ENCODE assay signal across 1 cellular context in the genomic region with DNA sequence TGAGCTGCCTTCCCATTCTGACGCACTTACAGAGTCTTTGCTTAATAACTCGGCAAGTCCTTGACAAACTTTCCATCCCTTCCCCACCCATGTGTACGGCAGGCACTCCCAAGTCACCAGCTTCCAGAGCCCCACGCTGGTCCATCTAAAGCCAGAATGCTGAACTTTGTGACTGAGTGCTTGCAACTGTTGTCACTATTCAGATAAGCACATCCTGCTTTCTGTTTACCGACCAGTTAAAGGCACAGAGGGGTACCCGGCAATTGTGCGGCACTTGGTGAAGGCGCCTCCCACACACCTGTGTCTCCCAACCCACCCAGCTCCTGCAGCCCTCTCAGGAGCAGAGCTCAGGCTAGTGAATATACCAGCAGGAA.
A peak's percentile ranks its signal among the peaks of the same experiment; 100 is the strongest.
TF ChIP-seq lines count a peak whose summit lies in the region.

No MANE protein-coding gene starts in this region.

TF ChIP-seq in HepG2, 621 proteins besides CTCF, POLR2A, EP300 and RAD21 (continued from another document and continues in another):
- TF ChIP-seq SETDB1 (CRISPR knock-in tag; IDR thresholded peaks at IDR 0.05; ENCODE audit: borderline replicate concordance) = no peak
- TF ChIP-seq HIVEP1 (CRISPR knock-in tag; IDR thresholded peaks at IDR 0.05) = no peak
- TF ChIP-seq, protein P1, sequence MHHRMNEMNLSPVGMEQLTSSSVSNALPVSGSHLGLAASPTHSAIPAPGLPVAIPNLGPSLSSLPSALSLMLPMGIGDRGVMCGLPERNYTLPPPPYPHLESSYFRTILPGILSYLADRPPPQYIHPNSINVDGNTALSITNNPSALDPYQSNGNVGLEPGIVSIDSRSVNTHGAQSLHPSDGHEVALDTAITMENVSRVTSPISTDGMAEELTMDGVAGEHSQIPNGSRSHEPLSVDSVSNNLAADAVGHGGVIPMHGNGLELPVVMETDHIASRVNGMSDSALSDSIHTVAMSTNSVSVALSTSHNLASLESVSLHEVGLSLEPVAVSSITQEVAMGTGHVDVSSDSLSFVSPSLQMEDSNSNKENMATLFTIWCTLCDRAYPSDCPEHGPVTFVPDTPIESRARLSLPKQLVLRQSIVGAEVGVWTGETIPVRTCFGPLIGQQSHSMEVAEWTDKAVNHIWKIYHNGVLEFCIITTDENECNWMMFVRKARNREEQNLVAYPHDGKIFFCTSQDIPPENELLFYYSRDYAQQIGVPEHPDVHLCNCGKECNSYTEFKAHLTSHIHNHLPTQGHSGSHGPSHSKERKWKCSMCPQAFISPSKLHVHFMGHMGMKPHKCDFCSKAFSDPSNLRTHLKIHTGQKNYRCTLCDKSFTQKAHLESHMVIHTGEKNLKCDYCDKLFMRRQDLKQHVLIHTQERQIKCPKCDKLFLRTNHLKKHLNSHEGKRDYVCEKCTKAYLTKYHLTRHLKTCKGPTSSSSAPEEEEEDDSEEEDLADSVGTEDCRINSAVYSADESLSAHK (CRISPR knock-in tag; IDR thresholded peaks at IDR 0.05; ENCODE audit: borderline replicate concordance) = no peak
- peak; percentile 58 for TF ChIP-seq PHF21A (CRISPR knock-in tag; IDR thresholded peaks at IDR 0.05)
- no peak for TF ChIP-seq TFE3 (CRISPR knock-in tag; IDR thresholded peaks at IDR 0.05)
- TF ChIP-seq THAP11 (CRISPR knock-in tag; IDR thresholded peaks at IDR 0.05) = peak; percentile 53
- no peak for TF ChIP-seq ZNF615 (CRISPR knock-in tag; IDR thresholded peaks at IDR 0.05; ENCODE audit: borderline replicate concordance)
- TF ChIP-seq STAT5B (CRISPR knock-in tag; IDR thresholded peaks at IDR 0.05) = no peak
- no peak for TF ChIP-seq ZBTB21 (CRISPR knock-in tag; IDR thresholded peaks at IDR 0.05)
- TF ChIP-seq ZSCAN31 (CRISPR knock-in tag; IDR thresholded peaks at IDR 0.05; ENCODE audit: low read depth) = no peak
- 0 out of 2 replicates have a peak, but pooled peaks have one; percentile 44 for TF ChIP-seq BRD4 (CRISPR knock-in tag; IDR thresholded peaks at IDR 0.05)
- TF ChIP-seq NPAS2 (CRISPR knock-in tag; IDR thresholded peaks at IDR 0.05; ENCODE audit: borderline replicate concordance) = no peak
- TF ChIP-seq ISL2 (CRISPR knock-in tag; IDR thresholded peaks at IDR 0.05) = peak; percentile 95
- TF ChIP-seq ETV6 (CRISPR knock-in tag; conservative IDR thresholded peaks at IDR 0.05) = no peak
- no peak for TF ChIP-seq ASH2L (IDR thresholded peaks at IDR 0.05; ENCODE audit: insufficient read length, low read depth, low read length)
- 0 out of 2 replicates have a peak, but pooled peaks have one; percentile 1 for TF ChIP-seq ADNP (CRISPR knock-in tag; IDR thresholded peaks at IDR 0.05)
- TF ChIP-seq NFYB (CRISPR knock-in tag; IDR thresholded peaks at IDR 0.05) = no peak
- no peak for TF ChIP-seq SP1 (IDR thresholded peaks at IDR 0.05)
- TF ChIP-seq SP1 (CRISPR knock-in tag; IDR thresholded peaks at IDR 0.05) = no peak
- no peak for TF ChIP-seq CEBPZ (IDR thresholded peaks at IDR 0.05; ENCODE audit: low read length)
- TF ChIP-seq MYNN (CRISPR knock-in tag; IDR thresholded peaks at IDR 0.05; ENCODE audit: low read depth) = no peak
- no peak for TF ChIP-seq SUZ12 (IDR thresholded peaks at IDR 0.05; ENCODE audit: low read depth, low read length)
- no peak for TF ChIP-seq ZNF280B (CRISPR knock-in tag; IDR thresholded peaks at IDR 0.05; ENCODE audit: borderline replicate concordance)
- no peak for TF ChIP-seq ZFAT (CRISPR knock-in tag; conservative IDR thresholded peaks at IDR 0.05)
- no peak for TF ChIP-seq ZNF235 (CRISPR knock-in tag; IDR thresholded peaks at IDR 0.05; ENCODE audit: borderline replicate concordance)
- TF ChIP-seq, protein P2, sequence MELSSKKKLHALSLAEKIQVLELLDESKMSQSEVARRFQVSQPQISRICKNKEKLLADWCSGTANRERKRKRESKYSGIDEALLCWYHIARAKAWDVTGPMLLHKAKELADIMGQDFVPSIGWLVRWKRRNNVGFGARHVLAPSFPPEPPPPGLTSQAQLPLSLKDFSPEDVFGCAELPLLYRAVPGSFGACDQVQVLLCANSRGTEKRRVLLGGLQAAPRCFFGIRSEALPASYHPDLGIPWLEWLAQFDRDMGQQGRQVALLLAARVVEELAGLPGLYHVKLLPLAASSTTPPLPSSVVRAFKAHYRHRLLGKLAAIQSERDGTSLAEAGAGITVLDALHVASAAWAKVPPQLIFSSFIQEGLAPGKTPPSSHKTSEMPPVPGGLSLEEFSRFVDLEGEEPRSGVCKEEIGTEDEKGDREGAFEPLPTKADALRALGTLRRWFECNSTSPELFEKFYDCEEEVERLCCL (CRISPR knock-in tag; IDR thresholded peaks at IDR 0.05; ENCODE audit: borderline replicate concordance) = no peak; the same call in 1 of the 2 replicates
- no peak; the same call in 1 of the 2 replicates for TF ChIP-seq TFDP1 (CRISPR knock-in tag; IDR thresholded peaks at IDR 0.05; ENCODE audit: borderline replicate concordance)
- no peak for TF ChIP-seq SOX6 (IDR thresholded peaks at IDR 0.05)
- TF ChIP-seq SOX6 (CRISPR knock-in tag; IDR thresholded peaks at IDR 0.05) = peak; percentile 95
- TF ChIP-seq KDM6A (CRISPR knock-in tag; IDR thresholded peaks at IDR 0.05; ENCODE audit: low read depth) = peak; percentile 85
- TF ChIP-seq, protein P3, sequence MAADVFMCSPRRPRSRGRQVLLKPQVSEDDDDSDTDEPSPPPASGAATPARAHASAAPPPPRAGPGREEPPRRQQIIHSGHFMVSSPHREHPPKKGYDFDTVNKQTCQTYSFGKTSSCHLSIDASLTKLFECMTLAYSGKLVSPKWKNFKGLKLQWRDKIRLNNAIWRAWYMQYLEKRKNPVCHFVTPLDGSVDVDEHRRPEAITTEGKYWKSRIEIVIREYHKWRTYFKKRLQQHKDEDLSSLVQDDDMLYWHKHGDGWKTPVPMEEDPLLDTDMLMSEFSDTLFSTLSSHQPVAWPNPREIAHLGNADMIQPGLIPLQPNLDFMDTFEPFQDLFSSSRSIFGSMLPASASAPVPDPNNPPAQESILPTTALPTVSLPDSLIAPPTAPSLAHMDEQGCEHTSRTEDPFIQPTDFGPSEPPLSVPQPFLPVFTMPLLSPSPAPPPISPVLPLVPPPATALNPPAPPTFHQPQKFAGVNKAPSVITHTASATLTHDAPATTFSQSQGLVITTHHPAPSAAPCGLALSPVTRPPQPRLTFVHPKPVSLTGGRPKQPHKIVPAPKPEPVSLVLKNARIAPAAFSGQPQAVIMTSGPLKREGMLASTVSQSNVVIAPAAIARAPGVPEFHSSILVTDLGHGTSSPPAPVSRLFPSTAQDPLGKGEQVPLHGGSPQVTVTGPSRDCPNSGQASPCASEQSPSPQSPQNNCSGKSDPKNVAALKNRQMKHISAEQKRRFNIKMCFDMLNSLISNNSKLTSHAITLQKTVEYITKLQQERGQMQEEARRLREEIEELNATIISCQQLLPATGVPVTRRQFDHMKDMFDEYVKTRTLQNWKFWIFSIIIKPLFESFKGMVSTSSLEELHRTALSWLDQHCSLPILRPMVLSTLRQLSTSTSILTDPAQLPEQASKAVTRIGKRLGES (CRISPR knock-in tag; IDR thresholded peaks at IDR 0.05; ENCODE audit: borderline replicate concordance) = 0 out of 2 replicates have a peak, but pooled peaks have one; percentile 27
- TF ChIP-seq ZNF878 (CRISPR knock-in tag; IDR thresholded peaks at IDR 0.05) = peak; percentile 46; the same call in 1 of the 2 replicates
- TF ChIP-seq CCDC6 (CRISPR knock-in tag; IDR thresholded peaks at IDR 0.05) = peak; percentile 86
- TF ChIP-seq FOXK1 (CRISPR knock-in tag; IDR thresholded peaks at IDR 0.05; ENCODE audit: borderline replicate concordance, low read depth) = peak; percentile 65; the same call in 1 of the 2 replicates
- no peak for TF ChIP-seq NFATC3 (CRISPR knock-in tag; IDR thresholded peaks at IDR 0.05)
- 0 out of 2 replicates have a peak, but pooled peaks have one; percentile 33 for TF ChIP-seq PHF8 (CRISPR knock-in tag; IDR thresholded peaks at IDR 0.05)
- TF ChIP-seq RNF2 (conservative IDR thresholded peaks at IDR 0.05; ENCODE audit: low read depth) = no peak
- TF ChIP-seq MZF1 (CRISPR knock-in tag; IDR thresholded peaks at IDR 0.05; ENCODE audit: borderline replicate concordance) = no peak
- TF ChIP-seq, protein P4, sequence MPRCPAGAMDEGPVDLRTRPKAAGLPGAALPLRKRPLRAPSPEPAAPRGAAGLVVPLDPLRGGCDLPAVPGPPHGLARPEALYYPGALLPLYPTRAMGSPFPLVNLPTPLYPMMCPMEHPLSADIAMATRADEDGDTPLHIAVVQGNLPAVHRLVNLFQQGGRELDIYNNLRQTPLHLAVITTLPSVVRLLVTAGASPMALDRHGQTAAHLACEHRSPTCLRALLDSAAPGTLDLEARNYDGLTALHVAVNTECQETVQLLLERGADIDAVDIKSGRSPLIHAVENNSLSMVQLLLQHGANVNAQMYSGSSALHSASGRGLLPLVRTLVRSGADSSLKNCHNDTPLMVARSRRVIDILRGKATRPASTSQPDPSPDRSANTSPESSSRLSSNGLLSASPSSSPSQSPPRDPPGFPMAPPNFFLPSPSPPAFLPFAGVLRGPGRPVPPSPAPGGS (CRISPR knock-in tag; IDR thresholded peaks at IDR 0.05) = no peak
- no peak; a peak in 1 of 4 replicates for TF ChIP-seq NR2F1 (CRISPR knock-in tag; IDR thresholded peaks at IDR 0.05)
- peak; percentile 85; the same call in 1 of the 2 replicates for TF ChIP-seq HOXD1 (CRISPR knock-in tag; IDR thresholded peaks at IDR 0.05)
- no peak for TF ChIP-seq ZNF569 (CRISPR knock-in tag; IDR thresholded peaks at IDR 0.05; ENCODE audit: borderline replicate concordance)
- TF ChIP-seq PHF20 (CRISPR knock-in tag; IDR thresholded peaks at IDR 0.05) = no peak
- TF ChIP-seq ZNF737 (CRISPR knock-in tag; IDR thresholded peaks at IDR 0.05; ENCODE audit: borderline replicate concordance) = no peak
- TF ChIP-seq BHLHE40 (IDR thresholded peaks at IDR 0.05; ENCODE audit: low read length) = no peak
- TF ChIP-seq SNAPC2 (CRISPR knock-in tag; IDR thresholded peaks at IDR 0.05) = no peak
- TF ChIP-seq ZNF337 (CRISPR knock-in tag; IDR thresholded peaks at IDR 0.05; ENCODE audit: borderline replicate concordance, low read depth) = no peak
- TF ChIP-seq ZNF510 (CRISPR knock-in tag; IDR thresholded peaks at IDR 0.05; ENCODE audit: low read depth) = peak; percentile 52; the same call in 1 of the 2 replicates
- no peak for TF ChIP-seq ISX (CRISPR knock-in tag; conservative IDR thresholded peaks at IDR 0.05)
- TF ChIP-seq ZNF790 (CRISPR knock-in tag; IDR thresholded peaks at IDR 0.05; ENCODE audit: borderline replicate concordance) = no peak
- TF ChIP-seq NCOA2 (CRISPR knock-in tag; IDR thresholded peaks at IDR 0.05) = peak; percentile 90
- TF ChIP-seq ZNF605 (CRISPR knock-in tag; IDR thresholded peaks at IDR 0.05) = peak; percentile 68; the same call in 1 of the 2 replicates
- peak; percentile 68; the same call in 1 of the 2 replicates for TF ChIP-seq ZNF709 (CRISPR knock-in tag; IDR thresholded peaks at IDR 0.05)
- TF ChIP-seq ZKSCAN8 (CRISPR knock-in tag; IDR thresholded peaks at IDR 0.05; ENCODE audit: borderline replicate concordance) = no peak
